8 cellular contexts compared by ENCODE assay signal in the genomic region with DNA sequence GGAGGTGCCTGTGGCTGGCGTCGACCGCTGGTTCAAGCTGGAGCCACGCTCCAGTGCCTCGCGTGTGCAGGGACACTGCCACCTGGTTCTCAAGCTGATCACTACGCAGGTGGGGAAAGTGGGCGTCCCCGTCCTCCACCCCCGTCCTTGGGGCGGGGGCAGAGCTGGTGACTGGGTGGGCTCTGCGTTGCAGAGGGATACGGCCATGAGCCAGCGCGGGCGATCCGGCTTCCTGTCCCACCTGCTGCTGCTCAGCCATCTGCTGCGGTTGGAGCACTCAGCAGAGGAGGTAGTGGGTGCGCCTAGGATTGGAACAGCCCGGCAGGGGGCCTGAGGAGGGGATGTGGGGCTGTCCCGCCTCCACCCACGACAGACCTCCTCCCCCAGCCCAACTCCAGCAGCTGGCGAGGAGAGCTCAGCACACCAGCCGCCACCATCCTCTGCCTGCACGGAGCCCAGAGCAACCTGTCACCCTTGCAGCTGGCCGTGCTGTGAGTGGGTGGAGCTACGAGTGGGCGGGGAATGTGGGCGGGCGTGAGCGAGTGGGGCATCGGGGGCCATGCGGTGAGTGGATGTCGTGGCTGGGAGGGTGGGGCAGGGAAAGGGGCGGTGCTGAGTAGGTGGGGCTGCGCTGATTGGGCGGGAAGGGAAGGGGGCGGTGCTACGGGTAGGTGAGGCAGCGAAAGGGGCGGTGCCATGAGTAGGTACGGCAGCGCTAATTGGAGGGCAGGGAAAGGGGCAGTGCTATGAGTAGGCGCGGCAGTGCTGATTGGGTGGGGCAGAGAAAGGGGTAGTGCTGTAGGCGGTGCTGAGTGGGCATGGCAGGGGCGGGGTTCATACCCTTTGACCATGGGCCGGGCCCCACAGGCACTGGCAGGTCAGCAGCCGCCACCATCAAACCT. TPM values are rescaled to one million over a fixed set of nuclear protein-coding genes. Genes with fewer than 3 reads are reported as not detected.
DNase-seq lines count a peak whose midpoint lies in the region; FAIRE-seq and TF ChIP-seq lines count a peak whose summit lies in the region.

No MANE protein-coding gene starts in this region.

- no peak overlapping the region for H3K27ac ChIP-seq in neuronal stem cell (replicated peaks; ENCODE audit: low read length)
- no peak overlapping the region for H3K27ac ChIP-seq in substantia nigra (ENCODE audit: low read depth, low read length, poor library complexity, severe bottlenecking)

- H3K4me2 ChIP-seq in Loucy (ENCODE audit: low read depth, low read length, poor library complexity, severe bottlenecking) = peak overlapping the region; percentile 57
- H3K4me2 ChIP-seq in neuronal stem cell (ENCODE audit: insufficient read depth, low read length, poor library complexity, severe bottlenecking) = peak overlapping the region; percentile 93

- H3K9me3 ChIP-seq in Loucy (ENCODE audit: insufficient read depth, low read depth, low read length) (no peaks in the 10 kb centered on the region), neuronal stem cell (replicated peaks in 1 of 2; ENCODE audit: control insufficient read depth in 2 of 2, insufficient read depth in 1 of 2, low read depth in 1 of 2, low read length in 2 of 2) (no peaks in the 10 kb centered on the region)

- H3K36me3 ChIP-seq in Loucy (ENCODE audit: insufficient read depth, low read length) (no peaks in the 10 kb centered on the region), neuronal stem cell (replicated peaks in 1 of 2; ENCODE audit: control insufficient read depth in 2 of 2, insufficient read depth in 2 of 2, low read length in 2 of 2) (peaks cover 0 to 48% of the 10 kb centered on the region in 2 donors)

- H2AFZ ChIP-seq in Loucy (ENCODE audit: low read length) (no peak overlapping the region), neuronal stem cell (ENCODE audit: low read length) (no peak overlapping the region)

- peak overlapping the region; percentile 14 for H2BK15ac ChIP-seq in neuronal stem cell (ENCODE audit: low read length)

- peak overlapping the region; percentile 34 for H2BK12ac ChIP-seq in neuronal stem cell (ENCODE audit: low read length)

- no peaks in the 10 kb centered on the region for H3K79me2 ChIP-seq in Loucy (ENCODE audit: insufficient read depth, low read length)

- H3K14ac ChIP-seq in neuronal stem cell (ENCODE audit: low read length) = peak overlapping the region; percentile 94

- TF ChIP-seq CTCF in Loucy (conservative IDR thresholded peaks at IDR 0.05; ENCODE audit: low read length) = no peak
- TF ChIP-seq CTCF in foreskin fibroblast (IDR thresholded peaks at IDR 0.05; ENCODE audit: low read depth, low read length) = no peak

- peak overlapping the region; percentile 74 for H3K18ac ChIP-seq in neuronal stem cell (ENCODE audit: low read length)

- no peaks in the 10 kb centered on the region for H3F3A ChIP-seq in Loucy (ENCODE audit: low read depth)

- no CpG with 5 or more reads among the region's 49 CpGs for WGBS in neuronal stem cell (ENCODE audit: extremely low coverage in 2 of 2, insufficient read length in 2 of 2, insufficient replicate concordance in 1 of 2), 2 donors

- H3K4me1 ChIP-seq in Loucy (ENCODE audit: insufficient read depth, low read length, poor library complexity, severe bottlenecking) = peaks cover 4% of the 10 kb centered on the region
- H3K4me1 ChIP-seq in neuronal stem cell (ENCODE audit: control insufficient read depth in 2 of 2, insufficient read depth in 1 of 2, low read depth in 1 of 2, low read length in 2 of 2) = peaks cover 4 to 11% of the 10 kb centered on the region in 2 donors

- H3K23ac ChIP-seq in neuronal stem cell (ENCODE audit: low read depth, low read length, poor library complexity) = peak overlapping the region; percentile 95

- peak overlapping the region; percentile 93 for H2BK5ac ChIP-seq in neuronal stem cell (ENCODE audit: low read length)

- H3K27me3 ChIP-seq in Loucy (ENCODE audit: insufficient read depth, low read length, poor library complexity, severe bottlenecking) (no peaks in the 10 kb centered on the region), neuronal stem cell (ENCODE audit: control insufficient read depth in 3 of 3, insufficient read depth in 3 of 3, low read depth in 1 of 3, low read length in 3 of 3) (peaks cover 0 to 14% (median 0%) of the 10 kb centered on the region in 3 experiments)

- no peak overlapping the region for H2AK5ac ChIP-seq in neuronal stem cell (ENCODE audit: low read depth, low read length)

- DNase-seq in HCEC 1CT (peak; percentile 75), RPMI8226 (peak; percentile 100), foreskin fibroblast (peak; percentile 87 to 95), neuronal stem cell (ENCODE audit: low spot score) (peak; percentile 96), substantia nigra (lab: John Stamatoyannopoulos, UW) (peak in 48 of 49 donors; percentile 9 to 99 (median 70))
- DNase-seq in activated T-helper 1 cell treated with anti-CD3 and anti-CD28 coated beads, Interleukin-2, amount 50 U/mL, for 16 hours (ENCODE audit: low read depth in 1 of 2, low spot score in 1 of 2) = peak; percentile 85 to 90

- no peak overlapping the region for H2BK120ac ChIP-seq in neuronal stem cell (ENCODE audit: low read depth, low read length)

- H3K79me1 ChIP-seq in neuronal stem cell (ENCODE audit: low read depth, low read length) = no peaks in the 10 kb centered on the region

- FAIRE-seq in G401.6 (lab: Jason Lieb, UNC) = peak; percentile 98

- H3K4me3 ChIP-seq in Loucy (ENCODE audit: low read length, poor library complexity, severe bottlenecking) (peak overlapping the region; percentile 62), foreskin fibroblast (ENCODE audit: low read depth in 1 of 2, low read length in 2 of 2) (no peak overlapping the region), neuronal stem cell (ENCODE audit: low read length in 2 of 2) (peak overlapping the region in 1 of 2 donors; percentile 73)

- H4K91ac ChIP-seq in neuronal stem cell (ENCODE audit: low read depth, low read length, poor library complexity) = no peak overlapping the region

- no peaks in the 10 kb centered on the region for H3K9me2 ChIP-seq in Loucy (replicated peaks; ENCODE audit: low read depth, low read length)

- H3K9ac ChIP-seq in Loucy (ENCODE audit: low read depth, low read length, poor library complexity, severe bottlenecking) = no peak overlapping the region
- H3K9ac ChIP-seq in neuronal stem cell (ENCODE audit: low read depth, low read length, poor library complexity) = peak overlapping the region; percentile 84

- H4K20me1 ChIP-seq in Loucy (ENCODE audit: insufficient read depth, low read length, poor library complexity, severe bottlenecking) = no peaks in the 10 kb centered on the region

- H3K4ac ChIP-seq in neuronal stem cell (ENCODE audit: low read length) = no peak overlapping the region

- peak overlapping the region; percentile 23 for H4K8ac ChIP-seq in neuronal stem cell (ENCODE audit: low read depth, low read length)

RNA-seq across cellular contexts. Expression of a gene that starts 8.9 kb away (rescaled TPM):
- polyA plus RNA-seq in neuronal stem cell (2013, experiment 1 of 2) = 32.4 TPM
- 29.6 TPM for polyA plus RNA-seq in neuronal stem cell (2013, experiment 2 of 2)

RNA-seq across cellular contexts. Expression of a gene that starts 9.0 kb away (rescaled TPM):
- polyA plus RNA-seq in neuronal stem cell (2013, experiment 1 of 2) = 14.7 TPM
- 13.2 TPM for polyA plus RNA-seq in neuronal stem cell (2013, experiment 2 of 2)

RNA-seq across cellular contexts. Expression of a gene that starts 9.3 kb away (rescaled TPM):
- 3.1 TPM for polyA plus RNA-seq in neuronal stem cell (2013, experiment 1 of 2)
- polyA plus RNA-seq in neuronal stem cell (2013, experiment 2 of 2) = 2.9 TPM

RNA-seq across cellular contexts. Expression of a gene that starts 33.3 kb away (rescaled TPM):
- polyA plus RNA-seq in neuronal stem cell (2013, experiment 1 of 2) = 253 TPM
- 258 TPM for polyA plus RNA-seq in neuronal stem cell (2013, experiment 2 of 2)
